ENCODE assay signal across 20 cellular contexts in genomic region chr4:168655182-168655581, GRCh38.
A peak's percentile ranks its signal among the peaks of the same experiment; 100 is the strongest.
DNase-seq lines count a peak whose midpoint lies in the region; ATAC-seq and TF ChIP-seq lines count a peak whose summit lies in the region.
"Had no signal": no experiment of that assay in that cellular context is flagged by ENCODE, and none has a peak within 500 bp of the region (broad histone marks: within the 10 kb centered on the region; RNA-seq: fewer than 3 reads in every experiment).

No MANE protein-coding gene starts in this region.

- peak; percentile 35 for DNase-seq in mammary epithelial cell
- no peak for DNase-seq in type B pancreatic cell (ENCODE audit: extremely low spot score, unreplicated experiment)
- DNase-seq: activated CD4-positive, CD25-positive, alpha-beta regulatory T cell; activated CD8-positive, alpha-beta memory T cell treated with anti-CD3 and anti-CD28 coated beads, Interleukin-2, amount 10 ng/mL, durations not matched to agents 7 days and 5 days; activated gamma-delta T cell treated with Interleukin-2 at 50 U/mL for 16 hours; anterior cingulate cortex; glutamatergic neuron; immature natural killer cell; NCI-H1092 treated with DMSO at 0.1 percent for 48 hours; right lobe of liver; stimulated activated CD4-positive, alpha-beta T cell treated with anti-CD3 and anti-CD28 coated beads, Interleukin-4, amount 100 ng/mL, for 1 hour had no signal

- H3K4me3 Mint-ChIP-seq in type B pancreatic cell = peak overlapping the region; percentile 39
- H3K4me3 Mint-ChIP-seq: activated CD8-positive, alpha-beta memory T cell treated with anti-CD3 and anti-CD28 coated beads, Interleukin-2, amount 10 ng/mL, durations not matched to agents 7 days and 5 days; immature natural killer cell; memory B cell; T-helper 1 cell treated with Interleukin-12 subunit alpha and Interleukin-12 subunit beta and Interleukin-4 antibody, amounts not matched to agents 30 μg/mL and 1 μg/mL, for 36 hours had no signal

- H3K4me1 Mint-ChIP-seq in type B pancreatic cell (ENCODE audit: unreplicated experiment) = peaks cover 66% of the 10 kb centered on the region
- H3K4me1 Mint-ChIP-seq: immature natural killer cell had no signal

- no peaks in the 10 kb centered on the region for H3K36me3 ChIP-seq in OCI-LY3 (replicated peaks; ENCODE audit: low read depth, low read length)
- no peaks in the 10 kb centered on the region for H3K36me3 ChIP-seq in mammary epithelial cell (ENCODE audit: insufficient read depth, low read length)
- H3K36me3 ChIP-seq in muscle layer of duodenum (ENCODE audit: control insufficient read depth in 1 of 2, insufficient read depth in 2 of 2, low read length in 2 of 2) = no peaks in the 10 kb centered on the region
- H3K36me3 ChIP-seq: neutrophil, right lobe of liver had no signal

- H2AFZ ChIP-seq in OCI-LY3 (ENCODE audit: low read depth, low read length) (no peak overlapping the region), mammary epithelial cell (ENCODE audit: low read depth, low read length) (peak overlapping the region; percentile 63)

- CTCF ChIA-PET in mammary epithelial cell (lab: Charles Lee; ENCODE audit: low non-redundant PET) = interaction anchor here (0.6 kb wide), 1 partner anchor 128 kb away, joined by 4 read pairs; no protein-coding TSS in a partner anchor

- in situ Hi-C loops in mammary epithelial cell (cut with MboI; ENCODE audit: low sequenced_read_pairs in 2 of 2) = no loop called here

- H3K4me3 ChIP-seq in OCI-LY3 (ENCODE audit: low read length) = no peak overlapping the region
- peak overlapping the region; percentile 23 to 52 (median 49) for H3K4me3 ChIP-seq in mammary epithelial cell (replicated peaks in 1 of 3; ENCODE audit: insufficient read depth in 1 of 3, low read depth in 2 of 3, low read length in 3 of 3)
- H3K4me3 ChIP-seq in muscle layer of duodenum (ENCODE audit: low read depth in 1 of 2, low read length in 2 of 2) = peak overlapping the region in 1 of 2 donors; percentile 49
- H3K4me3 ChIP-seq: right lobe of liver had no signal

- H3K9me3 ChIP-seq in OCI-LY3 (ENCODE audit: insufficient read depth, low read length) (no peaks in the 10 kb centered on the region), mammary epithelial cell (replicated peaks; ENCODE audit: insufficient read depth, low read length) (no peaks in the 10 kb centered on the region), muscle layer of duodenum (ENCODE audit: control insufficient read depth in 1 of 2, low read length in 2 of 2) (no peaks in the 10 kb centered on the region)
- H3K9me3 ChIP-seq: neutrophil, right lobe of liver had no signal

- WGBS in mammary epithelial cell (ENCODE audit: low coverage, missing lambda C conversion rate) = 25% methylated on average over 3 of the region's 3 CpGs

- dilution Hi-C loops in mammary epithelial cell (cut with HindIII; ENCODE audit: low sequenced_read_pairs) = no loop called here

- ATAC-seq in HG03342 (IDR thresholded peaks at IDR 0.05; ENCODE audit: unreplicated experiment) (no peak), HG03097 (IDR thresholded peaks at IDR 0.05; ENCODE audit: low FRiP score, unreplicated experiment) (no peak), HG02970 (IDR thresholded peaks at IDR 0.05; ENCODE audit: low FRiP score, unreplicated experiment) (no peak)
- ATAC-seq: activated CD8-positive, alpha-beta memory T cell treated with anti-CD3 and anti-CD28 coated beads, Interleukin-2, amount 10 ng/mL, durations not matched to agents 7 days and 5 days; right lobe of liver had no signal

- intact Hi-C loops in mammary epithelial cell (cut with micrococcal nuclease) = loop anchor here (2.0 kb wide), 2 partner anchors 54 to 68 kb away; no protein-coding TSS in a partner anchor

- H3K4me1 ChIP-seq in OCI-LY3 (ENCODE audit: low read length) = no peaks in the 10 kb centered on the region
- peaks cover 32% of the 10 kb centered on the region for H3K4me1 ChIP-seq in mammary epithelial cell (ENCODE audit: insufficient read depth, low read length)
- no peaks in the 10 kb centered on the region for H3K4me1 ChIP-seq in muscle layer of duodenum (ENCODE audit: control insufficient read depth in 1 of 2, insufficient read depth in 2 of 2, low read length in 2 of 2)

- H3K79me2 ChIP-seq in OCI-LY3 (ENCODE audit: low read length) (no peaks in the 10 kb centered on the region), mammary epithelial cell (ENCODE audit: insufficient read depth, low read length) (peaks cover 12% of the 10 kb centered on the region)

- peaks cover 7% of the 10 kb centered on the region for H3K36me3 Mint-ChIP-seq in type B pancreatic cell
- H3K36me3 Mint-ChIP-seq: activated CD8-positive, alpha-beta memory T cell treated with anti-CD3 and anti-CD28 coated beads, Interleukin-2, amount 10 ng/mL, durations not matched to agents 7 days and 5 days; immature natural killer cell; memory B cell had no signal

- H3K27ac Mint-ChIP-seq in type B pancreatic cell = peak overlapping the region; percentile 6
- H3K27ac Mint-ChIP-seq: activated CD8-positive, alpha-beta memory T cell treated with anti-CD3 and anti-CD28 coated beads, Interleukin-2, amount 10 ng/mL, durations not matched to agents 7 days and 5 days; immature natural killer cell; memory B cell; T-helper 1 cell treated with Interleukin-12 subunit alpha and Interleukin-12 subunit beta and Interleukin-4 antibody, amounts not matched to agents 30 μg/mL and 1 μg/mL, for 36 hours had no signal

- no peaks in the 10 kb centered on the region for H3K9me3 Mint-ChIP-seq in type B pancreatic cell
- H3K9me3 Mint-ChIP-seq: memory B cell; T-helper 1 cell treated with Interleukin-12 subunit alpha and Interleukin-12 subunit beta and Interleukin-4 antibody, amounts not matched to agents 30 μg/mL and 1 μg/mL, for 36 hours had no signal

- peaks cover 16% of the 10 kb centered on the region for H3K27me3 Mint-ChIP-seq in type B pancreatic cell

- no TSS peak for BruUV-seq in mammary epithelial cell (replicated peaks; lab: Mats Ljungman, UMichigan)

- H3K9ac ChIP-seq in OCI-LY3 (ENCODE audit: low read length) = no peak overlapping the region
- H3K9ac ChIP-seq in mammary epithelial cell (ENCODE audit: insufficient read depth, low read length) = peak overlapping the region; percentile 60

- no peak for TF ChIP-seq CTCF in OCI-LY3 (IDR thresholded peaks at IDR 0.05; ENCODE audit: low read depth, low read length)
- no peak for TF ChIP-seq CTCF in mammary epithelial cell (conservative IDR thresholded peaks at IDR 0.05 in 1 of 2, IDR thresholded peaks at IDR 0.05 in 1 of 2; ENCODE audit: extremely low read depth in 1 of 2, insufficient read depth in 1 of 2, low read depth in 1 of 2, low read length in 2 of 2)
- TF ChIP-seq CTCF in type B pancreatic cell (conservative IDR thresholded peaks at IDR 0.05) = no peak

- H4K20me1 ChIP-seq in OCI-LY3 (ENCODE audit: insufficient read depth, low read length) (no peaks in the 10 kb centered on the region), mammary epithelial cell (ENCODE audit: insufficient read depth, low read length) (no peaks in the 10 kb centered on the region)

- peaks cover 44% of the 10 kb centered on the region for H3K27me3 ChIP-seq in OCI-LY3 (ENCODE audit: low read depth, low read length)
- H3K27me3 ChIP-seq in mammary epithelial cell (ENCODE audit: insufficient read depth, low read length) = no peaks in the 10 kb centered on the region
- H3K27me3 ChIP-seq in muscle layer of duodenum (ENCODE audit: low read depth, low read length) = no peaks in the 10 kb centered on the region
- H3K27me3 ChIP-seq: right lobe of liver had no signal

- H3K27ac ChIP-seq in OCI-LY3 (ENCODE audit: low read length) (no peak overlapping the region), mammary epithelial cell (ENCODE audit: insufficient read depth, low read depth, low read length) (peak overlapping the region; percentile 78), muscle layer of duodenum (ENCODE audit: low read length) (peak overlapping the region; percentile 32)
- H3K27ac ChIP-seq: C4-2B, neutrophil, right lobe of liver had no signal

- H3K4me2 ChIP-seq in OCI-LY3 (ENCODE audit: low read length) (peak overlapping the region; percentile 18; the same call in 1 of the 2 replicates), mammary epithelial cell (ENCODE audit: insufficient read depth, low read depth, low read length) (peak overlapping the region; percentile 91)
